Comparison of ENCODE assay signal across 1 cellular context in genomic region chr16:364595-365491, GRCh38.
TF ChIP-seq lines count a peak whose summit lies in the region.

No MANE protein-coding gene starts in this region.

TF ChIP-seq in H1, 55 proteins besides CTCF, POLR2A, EP300 and RAD21:
- TF ChIP-seq POLR2AphosphoS5 (IDR thresholded peaks at IDR 0.05; ENCODE audit: low read depth, low read length) (0 out of 2 replicates have a peak, but pooled peaks have one; percentile 12), BACH1 (IDR thresholded peaks at IDR 0.05; ENCODE audit: low read length) (no peak)
